8 cellular contexts compared by ENCODE assay signal in the genomic region with DNA sequence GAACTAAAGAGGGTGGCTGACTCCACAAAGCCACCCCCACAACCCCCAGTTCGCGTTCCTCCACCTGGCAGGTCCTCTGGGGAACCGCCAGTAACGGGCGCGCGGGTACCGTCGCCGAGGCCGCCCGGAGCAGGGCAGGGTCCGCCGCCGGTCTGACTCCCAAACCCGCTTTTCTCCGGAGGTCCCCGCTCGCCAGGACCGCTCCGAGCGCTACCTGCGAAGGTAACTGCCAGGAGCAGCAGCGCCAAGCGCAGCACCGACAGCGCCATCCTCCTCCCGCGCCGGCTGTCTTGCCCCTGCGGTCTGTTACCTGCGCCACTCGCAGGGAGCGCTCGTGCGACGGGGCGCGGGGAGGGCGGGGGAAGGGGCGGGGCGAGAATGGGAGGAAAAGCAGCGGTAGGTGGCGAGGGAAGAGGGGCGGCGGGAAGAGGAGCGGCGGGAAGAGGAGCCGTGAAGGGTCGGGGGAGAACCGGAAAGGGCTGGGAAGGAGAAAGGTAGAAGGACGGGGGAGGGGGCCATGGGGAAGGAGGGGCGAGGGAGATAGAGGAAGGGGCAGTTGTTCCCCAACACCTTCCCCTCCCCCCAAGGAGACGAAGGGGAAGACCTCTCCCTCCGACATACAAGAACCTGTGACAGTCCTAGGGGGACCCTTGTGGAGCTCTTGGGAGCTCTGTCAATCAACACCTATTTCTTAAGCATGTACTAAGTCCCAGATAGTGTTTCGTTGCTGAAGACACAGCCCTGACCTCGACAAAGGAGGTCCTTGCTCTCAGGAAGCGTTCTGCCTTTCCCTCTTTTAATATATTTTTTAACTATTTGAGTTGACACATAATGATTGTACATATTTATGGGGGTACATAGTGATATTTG. TPM values are rescaled to one million over a fixed set of nuclear protein-coding genes. Genes with fewer than 3 reads are reported as not detected.
DNase-seq lines count a peak whose midpoint lies in the region; ATAC-seq and TF ChIP-seq lines count a peak whose summit lies in the region.

A gene with protein sequence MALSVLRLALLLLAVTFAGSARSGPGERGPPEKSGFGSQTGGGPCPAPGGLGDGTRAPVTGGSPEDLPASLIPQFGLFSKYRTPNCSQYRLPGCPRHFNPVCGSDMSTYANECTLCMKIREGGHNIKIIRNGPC (minus strand): TSS at position 308 of the 870 bp plus-strand sequence. CDS start 39 bp downstream, at position 269.

- H3K27ac ChIP-seq in OCI-LY7 (ENCODE audit: low read depth, low read length, poor library complexity, severe bottlenecking), result no peak within 1 kb of the TSS
- H3K27ac ChIP-seq in right atrium auricular region, result no peak within 1 kb of the TSS

- peaks cover 0 to 12% of the 10 kb centered on the region in 2 donors for H3K27me3 ChIP-seq in right atrium auricular region

- TF ChIP-seq CTCF in OCI-LY7 (conservative IDR thresholded peaks at IDR 0.05; ENCODE audit: low read length) (peak; percentile 60), right atrium auricular region (IDR thresholded peaks at IDR 0.05) (no peak)

- H3K4me2 ChIP-seq in OCI-LY7 (ENCODE audit: low read length), result peak within 1 kb of the TSS; percentile 92

- no peaks in the 10 kb centered on the region for H3K79me2 ChIP-seq in OCI-LY7 (ENCODE audit: insufficient read depth, low read depth, low read length)

- POLR2A ChIA-PET in OCI-LY7 (lab: Charles Lee), result interaction anchor here (0.7 to 1.3 kb wide), 4 partner anchors 11 to 65 kb away, joined by 3 to 8 read pairs (median 4); no protein-coding TSS in a partner anchor

- intact Hi-C loops in OCI-LY7 (cut with micrococcal nuclease; ENCODE audit: unreplicated experiment), result loop anchor here (10.0 kb wide), 1 partner anchor 767 kb away; no protein-coding TSS in a partner anchor

- peak within 1 kb of the TSS; percentile 63 for H2AFZ ChIP-seq in OCI-LY7 (ENCODE audit: low read length)

- no peaks in the 10 kb centered on the region for H4K20me1 ChIP-seq in OCI-LY7 (ENCODE audit: insufficient read depth, low read length)

- H3K4me1 ChIP-seq in OCI-LY7 (ENCODE audit: insufficient read depth, low read length, poor library complexity, severe bottlenecking), result peaks cover 22% of the 10 kb centered on the region
- peaks cover 0 to 10% of the 10 kb centered on the region in 2 donors for H3K4me1 ChIP-seq in right atrium auricular region

- ATAC-seq in HG02885 (IDR thresholded peaks at IDR 0.05; ENCODE audit: poor library complexity, unreplicated experiment), result peak; percentile 62
- ATAC-seq in GM21529 (IDR thresholded peaks at IDR 0.05; ENCODE audit: unreplicated experiment), result no peak

- BruUV-seq in OCI-LY7 (replicated peaks; lab: Mats Ljungman, UMichigan), result no TSS peak

- H3K9me2 ChIP-seq in OCI-LY7 (ENCODE audit: insufficient read depth, low read length), result no peaks in the 10 kb centered on the region

- CTCF ChIA-PET in OCI-LY7 (lab: Charles Lee; ENCODE audit: unreplicated experiment), result no interaction called here

- H3K4me3 ChIP-seq in OCI-LY7 (ENCODE audit: low read depth, low read length, poor library complexity, severe bottlenecking), result peak within 1 kb of the TSS; percentile 66
- H3K4me3 ChIP-seq in right atrium auricular region, result peak within 1 kb of the TSS; percentile 25 to 43

- DNase-seq in GDM1 (lab: John Stamatoyannopoulos, UW) (peak; percentile 70), OCI-LY7 (ENCODE audit: low spot score) (peak; percentile 75), activated gamma-delta T cell (lab: John Stamatoyannopoulos, UW) (peak; percentile 56), right atrium auricular region (ENCODE audit: low spot score) (no peak), 8988T (no peak)
- peak; percentile 44 to 50 for DNase-seq in stimulated activated CD4-positive, alpha-beta T cell treated with anti-CD3 and anti-CD28 coated beads, Interleukin-12 subunit alpha, Interleukin-12 subunit beta, amount 100 ng/mL, for 24 hours (ENCODE audit: low read depth in 2 of 2)

- H3K9me3 ChIP-seq in OCI-LY7 (ENCODE audit: low read length) (no peaks in the 10 kb centered on the region), right atrium auricular region (no peaks in the 10 kb centered on the region)

- H3K36me3 ChIP-seq in OCI-LY7 (ENCODE audit: insufficient read depth, low read length), result no peaks in the 10 kb centered on the region
- no peaks in the 10 kb centered on the region for H3K36me3 ChIP-seq in right atrium auricular region

RNA-seq across cellular contexts. Expression of the gene that starts here (rescaled TPM):
- total RNA-seq in OCI-LY7 (2014; rRNA removed; shearing (Covaris generic)), result 9.5 and 15.1 TPM in 2 replicates
- total RNA-seq in OCI-LY7 (2022) (3.0 and 5.2 TPM in 2 replicates), right atrium auricular region (10 to 100 TPM in 1 of 2 donors, under 1 TPM in 1; 0.93 to 14.7 TPM)

Comparison
In these comparisons a context has a peak if more than half of its experiments do, and no peak if none do; other contexts are left out.
1. DNase-seq: peak in GDM1 (single experiment), OCI-LY7 (single experiment), activated gamma-delta T cell (single experiment) and stimulated activated CD4-positive, alpha-beta T cell treated with anti-CD3 and anti-CD28 coated beads, Interleukin-12 subunit alpha, Interleukin-12 subunit beta, amount 100 ng/mL, for 24 hours (2 of 2); none in right atrium auricular region (single experiment) and 8988T (single experiment).